In the genomic region with DNA sequence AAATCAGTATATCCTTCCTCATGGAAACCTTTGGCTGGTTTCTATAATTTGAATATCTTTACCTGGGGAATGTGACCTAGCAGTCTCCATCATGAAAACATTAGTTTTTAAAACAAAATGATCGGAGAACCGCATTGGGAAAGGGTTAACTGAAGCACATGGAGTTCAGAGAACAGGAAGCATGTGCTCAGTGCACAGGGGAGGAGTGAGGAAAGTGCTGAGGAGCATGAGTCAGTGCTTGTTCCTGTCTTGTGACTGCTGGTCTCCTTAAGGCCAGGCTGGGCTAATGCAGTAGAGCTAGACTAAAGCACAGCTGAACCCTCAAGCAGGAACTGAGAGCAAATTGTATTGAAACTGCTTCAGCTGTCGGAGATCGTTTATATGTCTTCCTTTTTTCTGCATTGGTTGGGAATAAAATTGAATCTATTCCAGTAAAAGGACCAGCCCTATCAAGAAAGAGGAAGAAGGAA, we compare ENCODE assay signal across 8 cellular contexts. TPM values are rescaled to one million over a fixed set of nuclear protein-coding genes. Genes with fewer than 3 reads are reported as not detected.
A peak's percentile ranks its signal among the peaks of the same experiment; 100 is the strongest.
DNase-seq lines count a peak whose midpoint lies in the region; ATAC-seq and TF ChIP-seq lines count a peak whose summit lies in the region.

No MANE protein-coding gene starts in this region.

- H3K27me3 ChIP-seq in PC-3 (ENCODE audit: low read length) (0 out of 2 replicates have a peak, but pooled peaks cover 3% of the 10 kb centered on the region), spleen (replicated peaks in 1 of 7) (no peaks in the 10 kb centered on the region)

- 7 to 16% (median 10%) methylated on average over 4 of the region's 4 CpGs for WGBS in spleen, 5 donors

- H3K9me3 ChIP-seq in PC-3 (ENCODE audit: low read length) (no peaks in the 10 kb centered on the region), spleen (no peaks in the 10 kb centered on the region)

- intact Hi-C loops in PC-3 (cut with micrococcal nuclease), result no loop called here
- intact Hi-C loops in head of caudate nucleus (cut with DNase I), result no loop called here
- intact Hi-C loops in spleen (cut with DNase I; ENCODE audit: low total_unique reads), result loop anchor here (10.0 kb wide), 1 partner anchor 49 kb away; no protein-coding TSS in a partner anchor

- no peak overlapping the region for H3K4me2 ChIP-seq in PC-3 (ENCODE audit: low read length)

- POLR2A ChIA-PET in PC-3 (lab: Charles Lee; ENCODE audit: unreplicated experiment), result no interaction called here

- TF ChIP-seq CTCF in PC-3 (conservative IDR thresholded peaks at IDR 0.05; ENCODE audit: low read depth, low read length), result no peak
- peak in 2 of 11 experiments; percentile 44 to 50 for TF ChIP-seq CTCF in spleen (IDR thresholded peaks at IDR 0.05 in 8 of 11, conservative IDR thresholded peaks at IDR 0.05 in 3 of 11)

- no TSS peak for BruUV-seq in PC-3 (replicated peaks; lab: Mats Ljungman, UMichigan)

- H3K9me2 ChIP-seq in PC-3 (replicated peaks; ENCODE audit: low read length), result no peaks in the 10 kb centered on the region

- H3K27ac ChIP-seq in PC-3 (ENCODE audit: low read length) (no peak overlapping the region), spleen (peak overlapping the region; percentile 20 to 96 (median 94))

- H3K4me3 ChIP-seq in PC-3 (ENCODE audit: low read length) (no peak overlapping the region), spleen (peak overlapping the region in 7 of 8 donors; percentile 0 to 83 (median 21))

- H3K4me1 ChIP-seq in PC-3 (ENCODE audit: insufficient read depth, low read length), result no peaks in the 10 kb centered on the region
- peaks cover 50 to 92% (median 79%) of the 10 kb centered on the region in 6 donors for H3K4me1 ChIP-seq in spleen

- no peak overlapping the region for H3K9ac ChIP-seq in PC-3 (ENCODE audit: low read length)

- no peaks in the 10 kb centered on the region for H3F3A ChIP-seq in PC-3 (ENCODE audit: low read length, unreplicated experiment)

- no peaks in the 10 kb centered on the region for H3K36me3 ChIP-seq in PC-3 (ENCODE audit: low read depth, low read length)
- H3K36me3 ChIP-seq in spleen, result peaks cover 9 to 71% (median 50%) of the 10 kb centered on the region in 6 donors

- no peak overlapping the region for H2AFZ ChIP-seq in PC-3 (ENCODE audit: low read length)

- ATAC-seq in GM18519 (IDR thresholded peaks at IDR 0.05; ENCODE audit: low FRiP score, unreplicated experiment), result peak; percentile 95
- ATAC-seq in HG02884 (IDR thresholded peaks at IDR 0.05; ENCODE audit: unreplicated experiment), result peak; percentile 94
- peak; percentile 93 for ATAC-seq in PC-3

- no peaks in the 10 kb centered on the region for H4K20me1 ChIP-seq in PC-3 (ENCODE audit: low read length)

- peak in 2 of 3 donors; percentile 31 to 45 for TF ChIP-seq POLR2A in spleen (IDR thresholded peaks at IDR 0.05)

- DNase-seq in PC-3, result peak; percentile 36
- peak; percentile 46 for DNase-seq in activated T-helper 9 cell treated with anti-CD3 and anti-CD28 coated beads, Interleukin-2, amount 50 U/mL, for 16 hours (ENCODE audit: low read depth)
- DNase-seq in head of caudate nucleus, result peak in 28 of 42 donors; percentile 11 to 69 (median 42)
- DNase-seq in spleen, result peak; percentile 85
- no peak for DNase-seq in DMS79 (lab: John Stamatoyannopoulos, UW)
- no peak for DNase-seq in SHP77 (lab: John Stamatoyannopoulos, UW)

- CTCF ChIA-PET in PC-3 (lab: Charles Lee), result no interaction called here

- no peaks in the 10 kb centered on the region for H3K79me2 ChIP-seq in PC-3 (ENCODE audit: low read length)

RNA-seq across cellular contexts. Expression of gene IFI16, which starts 5.8 kb away (rescaled TPM):
- total RNA-seq in PC-3 (2014; rRNA removed), result 0.98 and 1.3 TPM in 2 replicates
- total RNA-seq in spleen, result 100 to 1,000 TPM; 155 to 201 (median 175) TPM
- polyA plus RNA-seq in spleen, result 100 to 1,000 TPM; 165 to 205 (median 186) TPM

Comparison
In these comparisons a context has a peak if more than half of its experiments do, and no peak if none do; other contexts are left out.
1. DNase-seq: peak in PC-3 (single experiment), activated T-helper 9 cell treated with anti-CD3 and anti-CD28 coated beads, Interleukin-2, amount 50 U/mL, for 16 hours (single experiment), head of caudate nucleus (28 of 42) and spleen (single experiment); none in DMS79 (single experiment) and SHP77 (0 of 2).
2. RNA of gene IFI16, which starts 5.8 kb away (total RNA-seq): 155 to 201 TPM in spleen; 0.98 to 1.3 TPM in PC-3; every median in the first group is over 10 times any median in the second.
3. Peak in every context shown above with its lines, with median percentiles within 50 percentile points of each other: ATAC-seq.